Comparison of ENCODE assay signal across 8 cellular contexts in the genomic region with DNA sequence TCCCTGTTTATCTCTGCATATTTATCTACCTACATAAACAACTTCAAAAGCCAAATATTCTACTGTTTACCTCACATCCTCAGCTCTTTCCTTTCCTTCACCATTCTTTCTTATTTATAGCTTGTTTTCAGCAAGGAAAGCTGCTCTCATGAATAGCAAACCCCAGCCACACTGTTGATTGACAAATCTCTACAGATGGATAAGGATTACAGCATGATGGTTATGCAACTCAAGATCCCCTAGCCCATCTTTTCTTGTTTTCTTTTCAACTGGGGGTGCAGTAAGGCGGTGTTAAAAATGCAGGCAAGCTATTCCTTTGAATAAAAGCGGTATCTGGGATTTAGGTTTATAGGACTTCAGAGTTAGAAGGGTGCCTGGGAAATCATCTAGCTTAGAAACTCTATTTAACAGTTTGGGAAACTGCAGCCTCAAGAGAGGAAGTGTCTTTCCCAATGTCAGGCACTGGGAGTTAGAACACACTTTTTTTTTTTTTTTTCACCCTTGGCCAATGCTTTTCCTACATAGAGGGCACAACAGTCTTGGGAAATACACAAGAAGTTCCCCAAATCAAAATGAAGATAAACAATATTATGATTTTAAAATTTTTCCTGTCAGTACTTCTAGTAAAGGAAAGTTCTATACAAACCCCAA. TPM values are rescaled to one million over a fixed set of nuclear protein-coding genes. Genes with fewer than 3 reads are reported as not detected.
A peak's percentile ranks its signal among the peaks of the same experiment; 100 is the strongest.
DNase-seq lines count a peak whose midpoint lies in the region; TF ChIP-seq lines count a peak whose summit lies in the region.

No MANE protein-coding gene starts in this region.

- H3K36me3 Mint-ChIP-seq in MCF 10A (ENCODE audit: insufficient read depth, unreplicated experiment) = peaks cover 7% of the 10 kb centered on the region

- peak overlapping the region; percentile 44 for H3K27ac Mint-ChIP-seq in MCF 10A (ENCODE audit: low read depth, unreplicated experiment)

- POLR2A ChIA-PET in MCF 10A (lab: Yijun Ruan, JAX) = interaction anchor here (0.6 to 2.0 kb wide), 10 partner anchors 9 to 164 kb away, joined by 3 to 6 read pairs (median 4); no protein-coding TSS in a partner anchor

- no peaks in the 10 kb centered on the region for H3K27me3 Mint-ChIP-seq in MCF 10A (ENCODE audit: insufficient read depth, unreplicated experiment)

- no peaks in the 10 kb centered on the region; the same call in 1 of the 2 replicates for H3F3A ChIP-seq in Loucy (ENCODE audit: low read depth)
- H3F3A ChIP-seq in MM.1S (ENCODE audit: insufficient read depth, low read length) = no peaks in the 10 kb centered on the region

- H3K4me1 ChIP-seq in Loucy (ENCODE audit: insufficient read depth, low read length, poor library complexity, severe bottlenecking) (peaks cover 40% of the 10 kb centered on the region), subcutaneous abdominal adipose tissue (ENCODE audit: control insufficient read depth in 5 of 5, insufficient read depth in 5 of 5, low read length in 5 of 5) (peaks cover 21 to 86% (median 73%) of the 10 kb centered on the region in 5 donors), MM.1S (ENCODE audit: low read length) (peaks cover 10% of the 10 kb centered on the region)

- H3K4me1 Mint-ChIP-seq in MCF 10A (ENCODE audit: insufficient read depth, unreplicated experiment) = peaks cover 45% of the 10 kb centered on the region

- H3K9ac ChIP-seq in Loucy (ENCODE audit: low read depth, low read length, poor library complexity, severe bottlenecking) (peak overlapping the region; percentile 22), subcutaneous abdominal adipose tissue (ENCODE audit: low read length in 5 of 5) (peak overlapping the region; percentile 65 to 99 (median 76)), MM.1S (ENCODE audit: low read length) (no peak overlapping the region)

- H3K79me2 ChIP-seq in Loucy (ENCODE audit: insufficient read depth, low read length) (no peaks in the 10 kb centered on the region), MM.1S (ENCODE audit: low read length) (no peaks in the 10 kb centered on the region)

- CTCF ChIA-PET in MCF 10A (lab: Yijun Ruan, JAX) = interaction anchor here (0.5 to 5.0 kb wide), 25 partner anchors 8 to 675 kb away, joined by 3 to 42 read pairs (median 4); no protein-coding TSS in a partner anchor

- H4K20me1 ChIP-seq in Loucy (ENCODE audit: insufficient read depth, low read length, poor library complexity, severe bottlenecking) (no peaks in the 10 kb centered on the region), MM.1S (ENCODE audit: insufficient read depth, low read length) (no peaks in the 10 kb centered on the region)

- intact Hi-C loops in MCF 10A (cut with micrococcal nuclease) = no loop called here

- H3K4me2 ChIP-seq in Loucy (ENCODE audit: low read depth, low read length, poor library complexity, severe bottlenecking) (no peak overlapping the region), MM.1S (ENCODE audit: low read depth, low read length) (no peak overlapping the region)

- H3K4me3 ChIP-seq in Loucy (ENCODE audit: low read length, poor library complexity, severe bottlenecking) = no peak overlapping the region
- H3K4me3 ChIP-seq in subcutaneous abdominal adipose tissue (ENCODE audit: low read depth in 1 of 5, low read length in 5 of 5) = peak overlapping the region; percentile 81 to 99 (median 86)
- H3K4me3 ChIP-seq in MM.1S (ENCODE audit: low read length) = no peak overlapping the region

- no TSS peak for BruUV-seq in MCF 10A (replicated peaks; lab: Mats Ljungman, UMichigan)

- peak; percentile 38 for DNase-seq in MCF 10A (ENCODE audit: unreplicated experiment)
- DNase-seq in activated CD4-positive, alpha-beta T cell treated with anti-CD3 and anti-CD28 coated beads for 48 hours = no peak
- no peak for DNase-seq in MM.1S
- DNase-seq in dermis blood vessel endothelial cell = no peak
- DNase-seq in activated CD4-positive, alpha-beta T cell treated with anti-CD3 and anti-CD28 coated beads for 4 hours = no peak

- no peak for TF ChIP-seq CTCF in Loucy (conservative IDR thresholded peaks at IDR 0.05; ENCODE audit: low read length)
- TF ChIP-seq CTCF in MCF 10A (IDR thresholded peaks at IDR 0.05; ENCODE audit: unreplicated experiment) = no peak
- no peak for TF ChIP-seq CTCF in MM.1S (IDR thresholded peaks at IDR 0.05; ENCODE audit: low read length)

- H3K27ac ChIP-seq in layer of hippocampus (ENCODE audit: low read depth, low read length) (peak overlapping the region; percentile 42), subcutaneous abdominal adipose tissue (ENCODE audit: low read depth, low read length) (peak overlapping the region; percentile 99), MM.1S (ENCODE audit: low read length) (no peak overlapping the region)

- H2AFZ ChIP-seq in Loucy (ENCODE audit: low read length) = no peak overlapping the region
- no peak overlapping the region for H2AFZ ChIP-seq in MM.1S (ENCODE audit: low read length)

- no peaks in the 10 kb centered on the region for H3K9me3 Mint-ChIP-seq in MCF 10A (ENCODE audit: unreplicated experiment)

- H3K9me3 ChIP-seq in Loucy (ENCODE audit: insufficient read depth, low read depth, low read length) (no peaks in the 10 kb centered on the region), subcutaneous abdominal adipose tissue (ENCODE audit: control insufficient read depth in 5 of 5, low read length in 5 of 5) (no peaks in the 10 kb centered on the region), MM.1S (replicated peaks; ENCODE audit: insufficient read depth, low read length) (no peaks in the 10 kb centered on the region)

- no peaks in the 10 kb centered on the region for H3K9me2 ChIP-seq in Loucy (replicated peaks; ENCODE audit: low read depth, low read length)
- no peaks in the 10 kb centered on the region for H3K9me2 ChIP-seq in MM.1S (replicated peaks; ENCODE audit: insufficient read depth, low read length)

- H3K36me3 ChIP-seq in Loucy (ENCODE audit: insufficient read depth, low read length) = no peaks in the 10 kb centered on the region
- peaks cover 9 to 30% (median 17%) of the 10 kb centered on the region in 5 donors for H3K36me3 ChIP-seq in subcutaneous abdominal adipose tissue (ENCODE audit: control insufficient read depth in 5 of 5, insufficient read depth in 5 of 5, low read length in 5 of 5)
- H3K36me3 ChIP-seq in MM.1S (replicated peaks; ENCODE audit: insufficient read depth, low read length) = no peaks in the 10 kb centered on the region

- H3K27me3 ChIP-seq in Loucy (ENCODE audit: insufficient read depth, low read length, poor library complexity, severe bottlenecking) = no peaks in the 10 kb centered on the region
- H3K27me3 ChIP-seq in layer of hippocampus (ENCODE audit: control insufficient read depth, insufficient read depth, low read length) = no peaks in the 10 kb centered on the region
- no peaks in the 10 kb centered on the region for H3K27me3 ChIP-seq in subcutaneous abdominal adipose tissue (ENCODE audit: control insufficient read depth in 5 of 5, insufficient read depth in 4 of 5, low read length in 5 of 5)
- H3K27me3 ChIP-seq in MM.1S (replicated peaks; ENCODE audit: insufficient read depth, low read length) = no peaks in the 10 kb centered on the region

- H3K4me3 Mint-ChIP-seq in MCF 10A (ENCODE audit: unreplicated experiment) = no peak overlapping the region

RNA-seq across cellular contexts. Expression of gene SPARC, which starts 2.7 kb away (rescaled TPM):
- total RNA-seq in MCF 10A (2022) (17.4 and 32.6 TPM in 2 replicates), dermis blood vessel endothelial cell (756 and 1,107 TPM in 2 replicates)

Comparison
In these comparisons a context has a peak if more than half of its experiments do, and no peak if none do; other contexts are left out.
1. H3K4me3 ChIP-seq: peak in subcutaneous abdominal adipose tissue (5 of 5); none in Loucy (single experiment) and MM.1S (single experiment).
2. RNA of gene SPARC, which starts 2.7 kb away (total RNA-seq): 756 to 1,107 TPM in dermis blood vessel endothelial cell; 17.4 to 32.6 TPM in MCF 10A; every median in the first group is over 10 times any median in the second.